ENCODE assay signal across 9 cellular contexts in genomic region chr5:5141625-5142527, GRCh38. TPM values are rescaled to one million over a fixed set of nuclear protein-coding genes. Genes with fewer than 3 reads are reported as not detected.
A peak's percentile ranks its signal among the peaks of the same experiment; 100 is the strongest.
DNase-seq lines count a peak whose midpoint lies in the region; ATAC-seq, FAIRE-seq and TF ChIP-seq lines count a peak whose summit lies in the region.
"Had no signal": no experiment of that assay in that cellular context is flagged by ENCODE, and none has a peak within 500 bp of the region (broad histone marks: within the 10 kb centered on the region; RNA-seq: fewer than 3 reads in every experiment).

No MANE protein-coding gene starts in this region.

- no peaks in the 10 kb centered on the region for H3K79me2 ChIP-seq in neural progenitor cell (ENCODE audit: low read depth)

- H3K4me3 ChIP-seq in neural progenitor cell: peak overlapping the region; percentile 63

- H3K9me3 Mint-ChIP-seq in neural progenitor cell: peaks cover 8% of the 10 kb centered on the region
- H3K9me3 Mint-ChIP-seq: central memory CD8-positive, alpha-beta T cell had no signal

- peaks cover 6% of the 10 kb centered on the region for H3K36me3 Mint-ChIP-seq in neural progenitor cell

- no peaks in the 10 kb centered on the region for H3K36me3 ChIP-seq in neural progenitor cell

- H3K4me3 Mint-ChIP-seq in neural progenitor cell: peak overlapping the region; percentile 83
- H3K4me3 Mint-ChIP-seq: central memory CD8-positive, alpha-beta T cell had no signal

- H4K20me1 ChIP-seq in neural progenitor cell (ENCODE audit: low read depth): no peaks in the 10 kb centered on the region

- no peak overlapping the region for H3K4me2 ChIP-seq in neural progenitor cell

- peak; percentile 88 for TF ChIP-seq CTCF in neural progenitor cell (IDR thresholded peaks at IDR 0.05)

- DNase-seq in Daoy (ENCODE audit: low read depth) (peak; percentile 64), NCI-H460 (ENCODE audit: extremely low read depth, low read depth) (peak; percentile 58), erythroblast (lab: John Stamatoyannopoulos, UW) (peak; percentile 57 to 79), neural progenitor cell (ENCODE audit: low spot score) (peak; percentile 81), urothelium cell line (ENCODE audit: low spot score) (peak; percentile 33), ecto neural progenitor cell (ENCODE audit: low spot score) (no peak)
- DNase-seq in activated CD4-positive, alpha-beta T cell treated with anti-CD3 and anti-CD28 coated beads, Interleukin-2, amount 50 U/mL, for 1 hour: peak; percentile 35

- H3K27me3 ChIP-seq in neural progenitor cell: peaks cover 30% of the 10 kb centered on the region

- peaks cover 10% of the 10 kb centered on the region for H3F3A ChIP-seq in neural progenitor cell (ENCODE audit: low read depth)

- peaks cover 20% of the 10 kb centered on the region for H3K27me3 Mint-ChIP-seq in neural progenitor cell (ENCODE audit: insufficient read depth, low read depth)

- no peak for TF ChIP-seq POLR2A in erythroblast (IDR thresholded peaks at IDR 0.05; ENCODE audit: low read length)

- H3K9ac ChIP-seq in neural progenitor cell: no peak overlapping the region

- ATAC-seq in HG02943 (IDR thresholded peaks at IDR 0.05; ENCODE audit: low read depth, unreplicated experiment): peak; percentile 71

- H3K27ac Mint-ChIP-seq in neural progenitor cell: no peak overlapping the region

- H3K27ac ChIP-seq in neural progenitor cell: no peak overlapping the region

- H3K9me3 ChIP-seq in neural progenitor cell (ENCODE audit: low read depth): no peaks in the 10 kb centered on the region

- H3K4me1 ChIP-seq in neural progenitor cell: peaks cover 8% of the 10 kb centered on the region

- H2AFZ ChIP-seq in neural progenitor cell (replicated peaks): no peak overlapping the region

- FAIRE-seq in urothelium cell line (lab: Jason Lieb, UNC): no peak

- peaks cover 15% of the 10 kb centered on the region for H3K4me1 Mint-ChIP-seq in neural progenitor cell
- H3K4me1 Mint-ChIP-seq: central memory CD8-positive, alpha-beta T cell had no signal

RNA-seq across cellular contexts. Expression of gene ADAMTS16, which starts 1.7 kb away (rescaled TPM):
- total RNA-seq in Daoy (2014; rRNA removed; shearing (Covaris generic)): 10.7 and 11.6 TPM in 2 replicates
- not detected in 2 replicates for total RNA-seq in NCI-H460 (2014; rRNA removed; shearing (Covaris generic))
- not detected in 2 replicates for polyA plus RNA-seq in NCI-H460 (2014; cell fraction: nucleus; rRNA removed)
- total RNA-seq in neural progenitor cell (ENCODE audit: low replicate concordance): 3.9 and 4.1 TPM in 2 replicates
